ENCODE assay signal across 19 cellular contexts in genomic region chr6:138782243-138782642, GRCh38. TPM values are rescaled to one million over a fixed set of nuclear protein-coding genes. Genes with fewer than 3 reads are reported as not detected.
DNase-seq lines count a peak whose midpoint lies in the region; ATAC-seq and TF ChIP-seq lines count a peak whose summit lies in the region.
"Had no signal": no experiment of that assay in that cellular context is flagged by ENCODE, and none has a peak within 500 bp of the region (broad histone marks: within the 10 kb centered on the region; RNA-seq: fewer than 3 reads in every experiment).

No MANE protein-coding gene starts in this region.

- H4K20me1 ChIP-seq in Karpas-422 (ENCODE audit: insufficient read depth, low read depth, low read length): no peaks in the 10 kb centered on the region

- H3K9ac ChIP-seq in Karpas-422 (ENCODE audit: low read length): no peak overlapping the region

- intact Hi-C loops in esophagus muscularis mucosa (cut with DNase I): no loop called here

- no peak for DNase-seq in activated naive CD8-positive, alpha-beta T cell treated with anti-CD3 and anti-CD28 coated beads for 36 hours
- DNase-seq in esophagus muscularis mucosa (ENCODE audit: extremely low spot score): no peak
- no peak for DNase-seq in activated CD8-positive, alpha-beta memory T cell treated with anti-CD3 and anti-CD28 coated beads for 24 hours
- DNase-seq in Karpas-422: no peak
- DNase-seq: ACHN; C1 segment of cervical spinal cord; DMS79; GOT3; KG1; MV-4-11; NCI-H1694 treated with DMSO at 0.1 percent for 48 hours; NCI-H748 treated with DMSO at 0.1 percent for 48 hours; NK-92 treated with Interleukin-12 subunit alpha and Interleukin-12 subunit beta, amount 100 ng/mL, for 24 hours; Peyer's patch had no signal

- no peaks in the 10 kb centered on the region for H3K27me3 Mint-ChIP-seq in activated naive CD8-positive, alpha-beta T cell
- H3K27me3 Mint-ChIP-seq in activated naive CD8-positive, alpha-beta T cell treated with anti-CD3 and anti-CD28 coated beads for 36 hours: no peaks in the 10 kb centered on the region
- H3K27me3 Mint-ChIP-seq in activated T-helper 17 cell treated with anti-CD3 and anti-CD28 coated beads, Interleukin-2, amount 50 U/mL, for 72 hours: no peaks in the 10 kb centered on the region

- no peak for TF ChIP-seq EP300 in esophagus muscularis mucosa (IDR thresholded peaks at IDR 0.05)

- H3K4me1 ChIP-seq in esophagus muscularis mucosa (peaks cover 9 to 31% (median 26%) of the 10 kb centered on the region in 4 donors), Karpas-422 (ENCODE audit: low read length) (no peaks in the 10 kb centered on the region)
- H3K4me1 ChIP-seq: Peyer's patch had no signal

- no peak overlapping the region for H3K4me2 ChIP-seq in Karpas-422 (ENCODE audit: low read depth, low read length, poor library complexity, severe bottlenecking)

- no peaks in the 10 kb centered on the region for H3K9me2 ChIP-seq in Karpas-422 (replicated peaks; ENCODE audit: insufficient read depth, low read length)

- H2AFZ ChIP-seq in Karpas-422 (ENCODE audit: low read length): no peak overlapping the region

- H3K4me3 ChIP-seq in esophagus muscularis mucosa: no peak overlapping the region
- H3K4me3 ChIP-seq in Karpas-422 (ENCODE audit: low read length): no peak overlapping the region
- H3K4me3 ChIP-seq: Peyer's patch had no signal

- peaks cover 17% of the 10 kb centered on the region for H3K36me3 Mint-ChIP-seq in activated naive CD8-positive, alpha-beta T cell
- H3K36me3 Mint-ChIP-seq in activated naive CD8-positive, alpha-beta T cell treated with anti-CD3 and anti-CD28 coated beads for 36 hours: peaks cover 11% of the 10 kb centered on the region
- peaks cover 92% of the 10 kb centered on the region for H3K36me3 Mint-ChIP-seq in activated T-helper 17 cell treated with anti-CD3 and anti-CD28 coated beads, Interleukin-2, amount 50 U/mL, for 72 hours (ENCODE audit: low read depth)

- H3K4me3 Mint-ChIP-seq in activated naive CD8-positive, alpha-beta T cell: no peak overlapping the region
- H3K4me3 Mint-ChIP-seq in activated naive CD8-positive, alpha-beta T cell treated with anti-CD3 and anti-CD28 coated beads for 36 hours: no peak overlapping the region
- no peak overlapping the region for H3K4me3 Mint-ChIP-seq in activated T-helper 17 cell treated with anti-CD3 and anti-CD28 coated beads, Interleukin-2, amount 50 U/mL, for 72 hours

- H3K36me3 ChIP-seq in esophagus muscularis mucosa (peaks cover 8 to 82% (median 53%) of the 10 kb centered on the region in 4 donors), Karpas-422 (ENCODE audit: insufficient read depth, low read length) (peaks cover 7% of the 10 kb centered on the region; the same call in 1 of the 2 replicates)

- no peak for TF ChIP-seq POLR2A in esophagus muscularis mucosa (IDR thresholded peaks at IDR 0.05; ENCODE audit: low read depth)

- WGBS in esophagus muscularis mucosa: 55% methylated on average over 4 of the region's 4 CpGs

- H3K27me3 ChIP-seq in esophagus muscularis mucosa (no peaks in the 10 kb centered on the region), Karpas-422 (ENCODE audit: low read length) (no peaks in the 10 kb centered on the region)
- H3K27me3 ChIP-seq: Peyer's patch had no signal

- no peaks in the 10 kb centered on the region for H3K79me2 ChIP-seq in Karpas-422 (ENCODE audit: low read length)

- no peak for TF ChIP-seq CTCF in esophagus muscularis mucosa (IDR thresholded peaks at IDR 0.05)

- no peak for ATAC-seq in activated T-helper 17 cell treated with anti-CD3 and anti-CD28 coated beads, Interleukin-2, amount 50 U/mL, for 72 hours (replicated peaks)
- ATAC-seq in HG03025 (IDR thresholded peaks at IDR 0.05; ENCODE audit: low FRiP score, unreplicated experiment): no peak
- ATAC-seq: Right ventricle myocardium inferior had no signal

- peak overlapping the region in 3 of 4 donors; percentile 5 to 40 (median 19) for H3K27ac ChIP-seq in esophagus muscularis mucosa (replicated peaks in 1 of 4)
- no peak overlapping the region for H3K27ac ChIP-seq in Karpas-422 (ENCODE audit: low read length)
- H3K27ac ChIP-seq: Peyer's patch had no signal

- H3K27ac Mint-ChIP-seq in activated naive CD8-positive, alpha-beta T cell: peak overlapping the region; percentile 80
- no peak overlapping the region for H3K27ac Mint-ChIP-seq in activated naive CD8-positive, alpha-beta T cell treated with anti-CD3 and anti-CD28 coated beads for 36 hours
- H3K27ac Mint-ChIP-seq in activated T-helper 17 cell treated with anti-CD3 and anti-CD28 coated beads, Interleukin-2, amount 50 U/mL, for 72 hours: peak overlapping the region; percentile 18

- H3K9me3 ChIP-seq in esophagus muscularis mucosa (no peaks in the 10 kb centered on the region), Karpas-422 (ENCODE audit: low read length) (no peaks in the 10 kb centered on the region)
- H3K9me3 ChIP-seq: Peyer's patch had no signal

- H3K9me3 Mint-ChIP-seq in activated naive CD8-positive, alpha-beta T cell (ENCODE audit: low read depth): no peaks in the 10 kb centered on the region
- no peaks in the 10 kb centered on the region for H3K9me3 Mint-ChIP-seq in activated naive CD8-positive, alpha-beta T cell treated with anti-CD3 and anti-CD28 coated beads for 36 hours
- H3K9me3 Mint-ChIP-seq in activated T-helper 17 cell treated with anti-CD3 and anti-CD28 coated beads, Interleukin-2, amount 50 U/mL, for 72 hours: no peaks in the 10 kb centered on the region

- H3K4me1 Mint-ChIP-seq in activated naive CD8-positive, alpha-beta T cell (ENCODE audit: low read depth): peaks cover 14% of the 10 kb centered on the region
- peaks cover 7% of the 10 kb centered on the region for H3K4me1 Mint-ChIP-seq in activated naive CD8-positive, alpha-beta T cell treated with anti-CD3 and anti-CD28 coated beads for 36 hours
- H3K4me1 Mint-ChIP-seq in activated T-helper 17 cell treated with anti-CD3 and anti-CD28 coated beads, Interleukin-2, amount 50 U/mL, for 72 hours: peaks cover 6% of the 10 kb centered on the region

RNA-seq across cellular contexts. Expression of gene CCDC28A, which starts 8.7 kb away (rescaled TPM):
- 10 to 100 TPM; 15.5 to 16.6 TPM for total RNA-seq in activated naive CD8-positive, alpha-beta T cell treated with anti-CD3 and anti-CD28 coated beads for 36 hours
- total RNA-seq in activated T-helper 17 cell treated with anti-CD3 and anti-CD28 coated beads, Interleukin-2, amount 50 U/mL, for 72 hours: 10 to 100 TPM; 16.8 to 28.2 TPM
- 10 to 100 TPM; 18.3 to 26.0 (median 22.1) TPM for total RNA-seq in esophagus muscularis mucosa
- 43.8 and 55.2 TPM in 2 replicates for total RNA-seq in Karpas-422 (2014; rRNA removed; shearing (Covaris generic); ENCODE audit: low replicate concordance)

RNA-seq across cellular contexts. Expression of gene ECT2L, which starts 13.6 kb away (rescaled TPM):
- total RNA-seq in activated naive CD8-positive, alpha-beta T cell treated with anti-CD3 and anti-CD28 coated beads for 36 hours: not detected
- total RNA-seq in activated T-helper 17 cell treated with anti-CD3 and anti-CD28 coated beads, Interleukin-2, amount 50 U/mL, for 72 hours: under 1 TPM in 1 of 2 donors, not detected in 1; 0.11 TPM
- under 1 TPM; 0.17 to 0.42 (median 0.21) TPM for total RNA-seq in esophagus muscularis mucosa
- total RNA-seq in Karpas-422 (2014; rRNA removed; shearing (Covaris generic); ENCODE audit: low replicate concordance): not detected in 2 replicates
- total RNA-seq: NCI-H460 had no signal
